Comparison of ENCODE assay signal across 13 cellular contexts in genomic region chr2:237760506-237761502, GRCh38. TPM values are rescaled to one million over a fixed set of nuclear protein-coding genes. Genes with fewer than 3 reads are reported as not detected.
DNase-seq lines count a peak whose midpoint lies in the region; ATAC-seq and TF ChIP-seq lines count a peak whose summit lies in the region.
"Had no signal": no experiment of that assay in that cellular context is flagged by ENCODE, and none has a peak within 500 bp of the region (broad histone marks: within the 10 kb centered on the region; RNA-seq: fewer than 3 reads in every experiment).

No MANE protein-coding gene starts in this region.

- H3K27me3 Mint-ChIP-seq in activated T-cell treated with anti-CD3 and anti-CD28 coated beads, Interleukin-2, amount 50 U/mL, for 72 hours (ENCODE audit: low read depth): no peaks in the 10 kb centered on the region
- no peaks in the 10 kb centered on the region for H3K27me3 Mint-ChIP-seq in activated T-cell treated with anti-CD3 and anti-CD28 coated beads, Interleukin-2, amount 50 U/mL, for 24 hours
- H3K27me3 Mint-ChIP-seq in activated T-helper 17 cell treated with anti-CD3 and anti-CD28 coated beads, Interleukin-2, amount 50 U/mL, for 72 hours: no peaks in the 10 kb centered on the region
- H3K27me3 Mint-ChIP-seq: CD8-positive, alpha-beta memory T cell had no signal

- no peak for TF ChIP-seq CTCF in esophagus muscularis mucosa (IDR thresholded peaks at IDR 0.05)

- peaks cover 59 to 91% (median 79%) of the 10 kb centered on the region in 4 donors for H3K36me3 ChIP-seq in esophagus muscularis mucosa

- DNase-seq in activated T-cell treated with anti-CD3 and anti-CD28 coated beads, Interleukin-2, amount 50 U/mL, for 72 hours: no peak
- DNase-seq in activated T-cell treated with anti-CD3 and anti-CD28 coated beads, Interleukin-2, amount 50 U/mL, for 24 hours: no peak
- DNase-seq in islet precursor cell (peak; percentile 29), cerebellar cortex (ENCODE audit: low spot score) (no peak), esophagus muscularis mucosa (ENCODE audit: extremely low spot score) (no peak), DMS79 (lab: John Stamatoyannopoulos, UW) (no peak)
- DNase-seq: Caco-2; CD8-positive, alpha-beta memory T cell had no signal

- no peak overlapping the region for H3K4me3 ChIP-seq in esophagus muscularis mucosa
- H3K4me3 ChIP-seq: GM12878, HAP-1 had no signal

- no peaks in the 10 kb centered on the region for H3K9me3 ChIP-seq in esophagus muscularis mucosa
- H3K9me3 ChIP-seq: Caco-2, HAP-1 had no signal

- no peaks in the 10 kb centered on the region for H3K9me3 Mint-ChIP-seq in activated T-cell treated with anti-CD3 and anti-CD28 coated beads, Interleukin-2, amount 50 U/mL, for 72 hours
- H3K9me3 Mint-ChIP-seq in activated T-cell treated with anti-CD3 and anti-CD28 coated beads, Interleukin-2, amount 50 U/mL, for 24 hours: no peaks in the 10 kb centered on the region
- H3K9me3 Mint-ChIP-seq in activated T-helper 17 cell treated with anti-CD3 and anti-CD28 coated beads, Interleukin-2, amount 50 U/mL, for 72 hours: no peaks in the 10 kb centered on the region
- H3K9me3 Mint-ChIP-seq: CD14-positive monocyte; CD8-positive, alpha-beta memory T cell had no signal

- no peak for TF ChIP-seq POLR2A in esophagus muscularis mucosa (IDR thresholded peaks at IDR 0.05; ENCODE audit: low read depth)

- H3K36me3 Mint-ChIP-seq in activated T-cell treated with anti-CD3 and anti-CD28 coated beads, Interleukin-2, amount 50 U/mL, for 72 hours (ENCODE audit: insufficient read depth in 2 of 2): peaks cover 23 to 34% of the 10 kb centered on the region in 2 donors
- H3K36me3 Mint-ChIP-seq in activated T-cell treated with anti-CD3 and anti-CD28 coated beads, Interleukin-2, amount 50 U/mL, for 24 hours (ENCODE audit: low read depth): peaks cover 91% of the 10 kb centered on the region
- peaks cover 98% of the 10 kb centered on the region for H3K36me3 Mint-ChIP-seq in activated T-helper 17 cell treated with anti-CD3 and anti-CD28 coated beads, Interleukin-2, amount 50 U/mL, for 72 hours (ENCODE audit: low read depth)

- no peaks in the 10 kb centered on the region for H3K4me1 Mint-ChIP-seq in activated T-cell treated with anti-CD3 and anti-CD28 coated beads, Interleukin-2, amount 50 U/mL, for 72 hours (ENCODE audit: low read depth)
- H3K4me1 Mint-ChIP-seq in activated T-cell treated with anti-CD3 and anti-CD28 coated beads, Interleukin-2, amount 50 U/mL, for 24 hours (ENCODE audit: low read depth): peaks cover 2% of the 10 kb centered on the region
- H3K4me1 Mint-ChIP-seq in activated T-helper 17 cell treated with anti-CD3 and anti-CD28 coated beads, Interleukin-2, amount 50 U/mL, for 72 hours: peaks cover 14% of the 10 kb centered on the region
- H3K4me1 Mint-ChIP-seq: CD14-positive monocyte had no signal

- no peaks in the 10 kb centered on the region for H3K27me3 ChIP-seq in esophagus muscularis mucosa

- peak overlapping the region in 1 of 4 donors; percentile 34 for H3K27ac ChIP-seq in esophagus muscularis mucosa (replicated peaks in 1 of 4)
- H3K27ac ChIP-seq: 22Rv1 had no signal

- H3K4me1 ChIP-seq in esophagus muscularis mucosa: peaks cover 0 to 19% (median 5%) of the 10 kb centered on the region in 4 donors
- H3K4me1 ChIP-seq: Caco-2, HAP-1 had no signal

- H3K4me3 Mint-ChIP-seq in activated T-cell treated with anti-CD3 and anti-CD28 coated beads, Interleukin-2, amount 50 U/mL, for 72 hours: no peak overlapping the region
- H3K4me3 Mint-ChIP-seq in activated T-cell treated with anti-CD3 and anti-CD28 coated beads, Interleukin-2, amount 50 U/mL, for 24 hours: no peak overlapping the region
- H3K4me3 Mint-ChIP-seq in activated T-helper 17 cell treated with anti-CD3 and anti-CD28 coated beads, Interleukin-2, amount 50 U/mL, for 72 hours: no peak overlapping the region
- H3K4me3 Mint-ChIP-seq: CD14-positive monocyte; CD8-positive, alpha-beta memory T cell had no signal

- H3K27ac Mint-ChIP-seq in activated T-cell treated with anti-CD3 and anti-CD28 coated beads, Interleukin-2, amount 50 U/mL, for 72 hours: peak overlapping the region; percentile 27
- no peak overlapping the region for H3K27ac Mint-ChIP-seq in activated T-cell treated with anti-CD3 and anti-CD28 coated beads, Interleukin-2, amount 50 U/mL, for 24 hours
- H3K27ac Mint-ChIP-seq in activated T-helper 17 cell treated with anti-CD3 and anti-CD28 coated beads, Interleukin-2, amount 50 U/mL, for 72 hours: peak overlapping the region; percentile 52

- no peak for ATAC-seq in activated T-cell treated with anti-CD3 and anti-CD28 coated beads, Interleukin-2, amount 50 U/mL, for 72 hours (replicated peaks in 1 of 2)
- ATAC-seq in activated T-helper 17 cell treated with anti-CD3 and anti-CD28 coated beads, Interleukin-2, amount 50 U/mL, for 72 hours (replicated peaks): no peak
- ATAC-seq: GM12878 had no signal

- 75% methylated on average over 23 of the region's 23 CpGs for WGBS in esophagus muscularis mucosa

- intact Hi-C loops in esophagus muscularis mucosa (cut with DNase I): no loop called here

- TF ChIP-seq EP300 in esophagus muscularis mucosa (IDR thresholded peaks at IDR 0.05): no peak

RNA-seq across cellular contexts. Expression of gene RBM44, which starts 37.8 kb away (rescaled TPM):
- total RNA-seq in activated T-cell treated with anti-CD3 and anti-CD28 coated beads, Interleukin-2, amount 50 U/mL, for 72 hours: 1 to 10 TPM; 1.9 TPM
- 1 to 10 TPM; 2.1 to 3.9 TPM for total RNA-seq in activated T-helper 17 cell treated with anti-CD3 and anti-CD28 coated beads, Interleukin-2, amount 50 U/mL, for 72 hours
- under 1 TPM; 0.42 to 0.99 (median 0.61) TPM for total RNA-seq in esophagus muscularis mucosa
